In genomic region chr12:111980598-111980997, GRCh38 we compare ENCODE assay signal across 8 cellular contexts.
"Had no signal": no experiment of that assay in that cellular context is flagged by ENCODE, and none has a peak within 500 bp of the region (broad histone marks: within the 10 kb centered on the region; RNA-seq: fewer than 3 reads in every experiment).

No MANE protein-coding gene starts in this region.

- H3K9ac ChIP-seq: KMS-11 had no signal

- H3K4me3 Mint-ChIP-seq: IgD-negative memory B cell had no signal

- H3K9me3 Mint-ChIP-seq: IgD-negative memory B cell had no signal

- H3K27ac ChIP-seq: HL-60, KMS-11 had no signal

- H3K27ac Mint-ChIP-seq: IgD-negative memory B cell had no signal

- ATAC-seq: HepG2 had no signal

- DNase-seq: IMR-90, KBM-7, KG1 had no signal

- H3K4me2 ChIP-seq: KMS-11 had no signal

- FAIRE-seq: HepG2, HTR-8/SVneo had no signal

- H3K27me3 Mint-ChIP-seq: IgD-negative memory B cell had no signal
